1 cellular context compared by ENCODE assay signal in genomic region chr1:205060746-205061145, GRCh38.
TF ChIP-seq lines count a peak whose summit lies in the region.

No MANE protein-coding gene starts in this region.

TF ChIP-seq in H1, 55 proteins besides CTCF, POLR2A, EP300 and RAD21:
- TF ChIP-seq RNF2 (IDR thresholded peaks at IDR 0.05; ENCODE audit: borderline replicate concordance, low read depth, low read length, missing control alignments, poor library complexity, severe bottlenecking) (no peak), SP1 (IDR thresholded peaks at IDR 0.05; ENCODE audit: low read depth, low read length) (no peak), TAF7 (optimal IDR thresholded peaks at IDR 0.05; ENCODE audit: borderline replicate concordance, low read depth, low read length) (no peak), SIX5 (IDR thresholded peaks at IDR 0.05; ENCODE audit: low read depth, low read length) (no peak), CREB1 (IDR thresholded peaks at IDR 0.05) (no peak)
